ENCODE assay signal across 9 cellular contexts in genomic region chr7:130141858-130142653, GRCh38.
A peak's percentile ranks its signal among the peaks of the same experiment; 100 is the strongest.
DNase-seq lines count a peak whose midpoint lies in the region; ATAC-seq, FAIRE-seq and TF ChIP-seq lines count a peak whose summit lies in the region.
"Had no signal": no experiment of that assay in that cellular context is flagged by ENCODE, and none has a peak within 500 bp of the region (broad histone marks: within the 10 kb centered on the region; RNA-seq: fewer than 3 reads in every experiment).

No MANE protein-coding gene starts in this region.

- 76% methylated on average over 18 of the region's 18 CpGs for WGBS in liver
- WGBS in HepG2 (ENCODE audit: low lambda C conversion rate): 92% methylated on average over 12 of the region's 18 CpGs

- no peaks in the 10 kb centered on the region for H3K27me3 ChIP-seq in liver (ENCODE audit: control insufficient read depth in 4 of 4, insufficient read depth in 4 of 4, low read length in 3 of 4)
- H3K27me3 ChIP-seq in HepG2 (ENCODE audit: control insufficient read depth in 1 of 2, insufficient read depth in 2 of 2, low read length in 2 of 2): no peaks in the 10 kb centered on the region
- H3K27me3 ChIP-seq in endocrine pancreas (ENCODE audit: control insufficient read depth, insufficient read depth, low read length): no peaks in the 10 kb centered on the region
- H3K27me3 ChIP-seq in naive thymus-derived CD4-positive, alpha-beta T cell (ENCODE audit: control insufficient read depth in 2 of 2, insufficient read depth in 2 of 2, low read length in 2 of 2): no peaks in the 10 kb centered on the region
- no peaks in the 10 kb centered on the region for H3K27me3 ChIP-seq in vagina

- TF ChIP-seq POLR2A in HepG2 (IDR thresholded peaks at IDR 0.05; ENCODE audit: insufficient read depth in 1 of 2, low read depth in 2 of 2, low read length in 2 of 2): no peak
- TF ChIP-seq POLR2A in vagina (IDR thresholded peaks at IDR 0.05): no peak

- H3K79me2 ChIP-seq in HepG2 (ENCODE audit: insufficient read depth, low read length): no peaks in the 10 kb centered on the region

- no peak for DNase-seq in HepG2 (ENCODE audit: low spot score)
- no peak for DNase-seq in naive thymus-derived CD4-positive, alpha-beta T cell
- no peak for DNase-seq in vagina (ENCODE audit: extremely low spot score in 2 of 2)
- DNase-seq in NAMALWA (ENCODE audit: low spot score): no peak
- DNase-seq: cortex of kidney had no signal

- H3K27ac Mint-ChIP-seq in naive thymus-derived CD4-positive, alpha-beta T cell: peak overlapping the region in 8 of 9 donors; percentile 58 to 87 (median 83)

- H3K9me3 ChIP-seq in liver (ENCODE audit: control insufficient read depth in 4 of 4, low read length in 3 of 4) (no peaks in the 10 kb centered on the region), HepG2 (ENCODE audit: low read length) (no peaks in the 10 kb centered on the region), endocrine pancreas (ENCODE audit: control insufficient read depth, low read length) (no peaks in the 10 kb centered on the region), vagina (no peaks in the 10 kb centered on the region)
- H3K9me3 ChIP-seq in naive thymus-derived CD4-positive, alpha-beta T cell (ENCODE audit: control insufficient read depth in 2 of 3, low read length in 3 of 3): no peaks in the 10 kb centered on the region

- ATAC-seq in HepG2 (no peak), GM19463 (IDR thresholded peaks at IDR 0.05; ENCODE audit: unreplicated experiment) (no peak), HG02973 (IDR thresholded peaks at IDR 0.05; ENCODE audit: unreplicated experiment) (no peak)
- no peak for ATAC-seq in naive thymus-derived CD4-positive, alpha-beta T cell

- no TSS peak for BruUV-seq in HepG2 (replicated peaks; lab: Mats Ljungman, UMichigan)

- H4K20me1 ChIP-seq in HepG2 (ENCODE audit: insufficient read depth, low read length): no peaks in the 10 kb centered on the region

- peaks cover 0 to 17% (median 0%) of the 10 kb centered on the region in 5 donors for H3K27me3 Mint-ChIP-seq in naive thymus-derived CD4-positive, alpha-beta T cell

- TF ChIP-seq EP300 in HepG2 (IDR thresholded peaks at IDR 0.05; ENCODE audit: low read depth in 2 of 2, low read length in 2 of 2) (no peak), HepG2 (CRISPR knock-in tag; IDR thresholded peaks at IDR 0.05; ENCODE audit: borderline replicate concordance) (no peak)

- peak overlapping the region; percentile 71 to 90 (median 85) for H3K4me3 Mint-ChIP-seq in naive thymus-derived CD4-positive, alpha-beta T cell

- POLR2A ChIA-PET in HepG2 (lab: Yijun Ruan, JAX): no interaction called here
- POLR2A ChIA-PET in naive thymus-derived CD4-positive, alpha-beta T cell (lab: Charles Lee): interaction anchor here (0.9 to 1.3 kb wide), 4 partner anchors 18 to 67 kb away, joined by 3 to 5 read pairs (median 4); no protein-coding TSS in a partner anchor

- H3K4me1 Mint-ChIP-seq in naive thymus-derived CD4-positive, alpha-beta T cell: peaks cover 6 to 35% (median 13%) of the 10 kb centered on the region in 7 donors

- no peak overlapping the region for H3K27ac ChIP-seq in liver (ENCODE audit: low read depth in 1 of 2, low read length in 2 of 2)
- no peak overlapping the region for H3K27ac ChIP-seq in HepG2 (ENCODE audit: extremely low read length, insufficient read depth, low read length)
- H3K27ac ChIP-seq in naive thymus-derived CD4-positive, alpha-beta T cell (ENCODE audit: low read depth, low read length): peak overlapping the region; percentile 87
- H3K27ac ChIP-seq in vagina: peak overlapping the region; percentile 84

- FAIRE-seq in HepG2 (lab: Jason Lieb, UNC): no peak

- H3K36me3 Mint-ChIP-seq in naive thymus-derived CD4-positive, alpha-beta T cell: peaks cover 0 to 12% (median 2%) of the 10 kb centered on the region in 5 donors

- H3K4me2 ChIP-seq in HepG2 (ENCODE audit: low read depth, low read length): no peak overlapping the region

- no peaks in the 10 kb centered on the region for H3K9me3 Mint-ChIP-seq in naive thymus-derived CD4-positive, alpha-beta T cell

- no peak for TF ChIP-seq RAD21 in liver (IDR thresholded peaks at IDR 0.05)
- no peak for TF ChIP-seq RAD21 in HepG2 (CRISPR knock-in tag; IDR thresholded peaks at IDR 0.05)

- H3K36me3 ChIP-seq in liver (ENCODE audit: control insufficient read depth in 4 of 4, insufficient read depth in 3 of 4, low read depth in 1 of 4, low read length in 3 of 4) (peaks cover 0 to 13% (median 3%) of the 10 kb centered on the region in 4 donors), HepG2 (replicated peaks in 1 of 2; ENCODE audit: control insufficient read depth in 1 of 2, insufficient read depth in 2 of 2, low read length in 2 of 2) (peaks cover 0 to 3% of the 10 kb centered on the region in 2 experiments; a peak in 1 of 5 replicates), endocrine pancreas (ENCODE audit: control insufficient read depth, insufficient read depth, low read length) (no peaks in the 10 kb centered on the region), vagina (peaks cover 0 to 7% of the 10 kb centered on the region in 2 donors)
- peaks cover 0 to 6% (median 0%) of the 10 kb centered on the region in 3 experiments for H3K36me3 ChIP-seq in naive thymus-derived CD4-positive, alpha-beta T cell (ENCODE audit: control insufficient read depth in 2 of 3, insufficient read depth in 3 of 3, low read length in 3 of 3)

- H3K9ac ChIP-seq in liver (ENCODE audit: low read depth in 1 of 2, low read length in 2 of 2): no peak overlapping the region
- no peak overlapping the region for H3K9ac ChIP-seq in HepG2 (ENCODE audit: insufficient read depth, low read depth, low read length)
- H3K9ac ChIP-seq in endocrine pancreas (ENCODE audit: control insufficient read depth, insufficient read depth, low read length): peak overlapping the region; percentile 20

- TF ChIP-seq CTCF in liver (IDR thresholded peaks at IDR 0.05; ENCODE audit: low read depth, low read length, missing input control): no peak
- no peak for TF ChIP-seq CTCF in HepG2 (CRISPR knock-in tag; IDR thresholded peaks at IDR 0.05)
- no peak for TF ChIP-seq CTCF in vagina (IDR thresholded peaks at IDR 0.05)

- CTCF ChIA-PET in HepG2 (lab: Yijun Ruan, JAX; ENCODE audit: low intra/inter-chr PET ratio, low total read pairs): no interaction called here
- CTCF ChIA-PET in naive thymus-derived CD4-positive, alpha-beta T cell (lab: Charles Lee): interaction anchor here (0.6 kb wide), 1 partner anchor 192 kb away, joined by 3 read pairs; no protein-coding TSS in a partner anchor

- intact Hi-C loops in HepG2 (cut with micrococcal nuclease; ENCODE audit: unreplicated experiment): no loop called here
- intact Hi-C loops in naive thymus-derived CD4-positive, alpha-beta T cell (cut with micrococcal nuclease): loop anchor here in 1 of 2 donors (1.0 to 2.0 kb wide), 3 partner anchors 63 to 527 kb away; partner anchors contain the start of genes COPG2, KLHDC10 and TMEM209
- intact Hi-C loops in vagina (cut with DNase I): no loop called here

- H2AFZ ChIP-seq in HepG2 (ENCODE audit: low read length): no peak overlapping the region

- H3K4me3 ChIP-seq in liver (ENCODE audit: low read depth in 1 of 3, low read length in 3 of 3) (peak overlapping the region in 2 of 3 donors; percentile 41 to 58), HepG2 (replicated peaks in 1 of 3; ENCODE audit: insufficient read depth in 1 of 3, low read depth in 2 of 3, low read length in 3 of 3) (no peak overlapping the region), endocrine pancreas (ENCODE audit: control insufficient read depth, insufficient read depth, low read length) (no peak overlapping the region), vagina (peak overlapping the region; percentile 49 to 64)
- H3K4me3 ChIP-seq in naive thymus-derived CD4-positive, alpha-beta T cell (ENCODE audit: low read length): peak overlapping the region; percentile 79

- peaks cover 0 to 2% (median 0%) of the 10 kb centered on the region in 4 donors for H3K4me1 ChIP-seq in liver (ENCODE audit: control insufficient read depth in 4 of 4, insufficient read depth in 4 of 4, low read length in 3 of 4)
- H3K4me1 ChIP-seq in HepG2 (ENCODE audit: insufficient read depth, low read length): peaks cover 38% of the 10 kb centered on the region
- H3K4me1 ChIP-seq in endocrine pancreas (ENCODE audit: control insufficient read depth, insufficient read depth, low read length): no peaks in the 10 kb centered on the region
- H3K4me1 ChIP-seq in naive thymus-derived CD4-positive, alpha-beta T cell (ENCODE audit: control insufficient read depth in 2 of 2, insufficient read depth in 2 of 2, low read length in 2 of 2): peaks cover 0 to 13% of the 10 kb centered on the region in 2 donors
- H3K4me1 ChIP-seq in vagina: peaks cover 21% of the 10 kb centered on the region

- in situ Hi-C loops in HepG2 (cut with HindIII; ENCODE audit: extremely low pct_ligation_motif_present, low pct_unique_long_range_greater_than_20kb): no loop called here

TF ChIP-seq in liver, 16 proteins besides CTCF, POLR2A, EP300 and RAD21 (continues in another document):
- no peak for TF ChIP-seq MAX (IDR thresholded peaks at IDR 0.05)
- no peak for TF ChIP-seq RXRA (IDR thresholded peaks at IDR 0.05)
- no peak for TF ChIP-seq TAF1 (conservative IDR thresholded peaks at IDR 0.05)
- no peak for TF ChIP-seq GABPA (IDR thresholded peaks at IDR 0.05 in 1 of 2, conservative IDR thresholded peaks at IDR 0.05 in 1 of 2)

TF ChIP-seq in HepG2, 621 proteins besides CTCF, POLR2A, EP300 and RAD21:
- TF ChIP-seq ZSCAN12 (CRISPR knock-in tag; IDR thresholded peaks at IDR 0.05) (no peak), POLR2AphosphoS5 (IDR thresholded peaks at IDR 0.05; ENCODE audit: low read depth, low read length) (no peak), ZNF510 (CRISPR knock-in tag; IDR thresholded peaks at IDR 0.05; ENCODE audit: low read depth) (no peak), KAT8 (CRISPR knock-in tag; IDR thresholded peaks at IDR 0.05) (no peak), MED13 (CRISPR knock-in tag; IDR thresholded peaks at IDR 0.05) (no peak), ZNF567 (CRISPR knock-in tag; IDR thresholded peaks at IDR 0.05; ENCODE audit: borderline replicate concordance) (no peak), ZBTB21 (CRISPR knock-in tag; IDR thresholded peaks at IDR 0.05) (no peak)
- TF ChIP-seq, protein P1, sequence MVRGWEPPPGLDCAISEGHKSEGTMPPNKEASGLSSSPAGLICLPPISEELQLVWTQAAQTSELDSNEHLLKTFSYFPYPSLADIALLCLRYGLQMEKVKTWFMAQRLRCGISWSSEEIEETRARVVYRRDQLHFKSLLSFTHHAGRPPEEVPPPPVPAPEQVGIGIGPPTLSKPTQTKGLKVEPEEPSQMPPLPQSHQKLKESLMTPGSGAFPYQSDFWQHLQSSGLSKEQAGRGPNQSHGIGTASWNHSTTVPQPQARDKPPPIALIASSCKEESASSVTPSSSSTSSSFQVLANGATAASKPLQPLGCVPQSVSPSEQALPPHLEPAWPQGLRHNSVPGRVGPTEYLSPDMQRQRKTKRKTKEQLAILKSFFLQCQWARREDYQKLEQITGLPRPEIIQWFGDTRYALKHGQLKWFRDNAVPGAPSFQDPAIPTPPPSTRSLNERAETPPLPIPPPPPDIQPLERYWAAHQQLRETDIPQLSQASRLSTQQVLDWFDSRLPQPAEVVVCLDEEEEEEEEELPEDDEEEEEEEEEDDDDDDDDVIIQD (CRISPR knock-in tag; IDR thresholded peaks at IDR 0.05; ENCODE audit: low read depth): no peak
TF ChIP-seq in HepG2: peak in this region for 0.

Comparison
In these comparisons a context has a peak if more than half of its experiments do, and no peak if none do; other contexts are left out.
1. H3K4me3 ChIP-seq: peak in liver (2 of 3), naive thymus-derived CD4-positive, alpha-beta T cell (single experiment) and vagina (2 of 2); none in HepG2 (0 of 3) and endocrine pancreas (single experiment).
2. H3K27ac ChIP-seq: peak in naive thymus-derived CD4-positive, alpha-beta T cell (single experiment) and vagina (single experiment); none in liver (0 of 2) and HepG2 (single experiment).